In the genomic region with DNA sequence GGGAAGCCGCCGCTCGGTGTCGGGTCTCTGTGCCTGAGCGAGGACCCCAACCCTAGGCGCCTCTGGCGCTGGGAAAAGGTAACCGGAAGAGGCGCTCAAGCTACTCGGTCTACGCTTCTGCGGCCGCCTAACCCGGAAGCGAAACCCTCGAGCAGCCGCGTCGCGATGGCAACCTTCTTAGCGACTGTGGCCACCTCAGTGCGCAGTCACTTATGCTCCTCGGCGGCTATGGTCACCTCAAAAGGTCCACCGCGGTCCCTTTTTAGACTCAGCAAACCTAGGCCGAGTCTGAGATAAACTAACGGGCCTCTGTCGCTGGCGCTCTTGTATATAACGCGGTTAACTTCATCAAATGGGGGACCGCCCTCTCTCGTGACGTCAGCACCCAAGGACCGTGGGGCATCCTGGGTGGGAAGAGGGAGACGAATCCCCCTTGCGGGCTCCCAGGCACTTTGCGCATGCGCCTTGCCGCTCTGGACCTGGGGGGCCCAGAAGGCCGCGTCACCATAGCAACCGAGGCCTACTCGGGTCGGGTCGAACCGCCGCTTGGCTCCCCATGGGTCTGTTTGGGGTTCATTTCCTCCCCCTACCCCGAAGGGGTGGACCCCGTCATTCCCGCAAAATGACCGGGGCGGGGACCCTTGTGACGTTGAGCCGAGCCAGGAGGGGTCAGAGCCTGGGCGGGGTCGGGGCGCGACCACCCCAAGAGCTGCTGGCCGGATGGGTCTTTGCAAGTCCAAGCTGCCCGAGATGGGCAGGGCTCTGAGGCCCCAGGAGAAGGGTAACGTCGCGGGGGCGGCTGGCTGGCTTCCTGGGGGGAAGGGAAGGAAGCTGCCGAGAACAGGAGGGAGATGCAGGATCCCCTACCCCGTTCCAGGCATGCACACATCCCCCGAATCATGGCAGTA, we compare ENCODE assay signal across 8 cellular contexts.
DNase-seq lines count a peak whose midpoint lies in the region; ATAC-seq and TF ChIP-seq lines count a peak whose summit lies in the region.

A gene with protein sequence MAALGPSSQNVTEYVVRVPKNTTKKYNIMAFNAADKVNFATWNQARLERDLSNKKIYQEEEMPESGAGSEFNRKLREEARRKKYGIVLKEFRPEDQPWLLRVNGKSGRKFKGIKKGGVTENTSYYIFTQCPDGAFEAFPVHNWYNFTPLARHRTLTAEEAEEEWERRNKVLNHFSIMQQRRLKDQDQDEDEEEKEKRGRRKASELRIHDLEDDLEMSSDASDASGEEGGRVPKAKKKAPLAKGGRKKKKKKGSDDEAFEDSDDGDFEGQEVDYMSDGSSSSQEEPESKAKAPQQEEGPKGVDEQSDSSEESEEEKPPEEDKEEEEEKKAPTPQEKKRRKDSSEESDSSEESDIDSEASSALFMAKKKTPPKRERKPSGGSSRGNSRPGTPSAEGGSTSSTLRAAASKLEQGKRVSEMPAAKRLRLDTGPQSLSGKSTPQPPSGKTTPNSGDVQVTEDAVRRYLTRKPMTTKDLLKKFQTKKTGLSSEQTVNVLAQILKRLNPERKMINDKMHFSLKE (minus strand): TSS at position 91 of the 908 bp plus-strand sequence. CDS start 169 bp downstream, outside the sequence.

- peak; percentile 79 to 85 for DNase-seq in AML-193 (lab: John Stamatoyannopoulos, UW)
- peak; percentile 79 for DNase-seq in NCI-H524 treated with DMSO at 0.1 percent for 48 hours (lab: John Stamatoyannopoulos, UW)
- peak; percentile 92 to 93 for DNase-seq in activated CD4-positive, alpha-beta T cell treated with anti-CD3 and anti-CD28 coated beads for 4 hours
- peak; percentile 87 to 91 for DNase-seq in stimulated activated CD4-positive, alpha-beta T cell treated with anti-CD3 and anti-CD28 coated beads, Interleukin-1b, Interleukin-23, amount 100 ng/mL, for 4 hours (ENCODE audit: low read depth in 2 of 2)

- peak; percentile 75 for ATAC-seq in HG03439 (IDR thresholded peaks at IDR 0.05; ENCODE audit: unreplicated experiment)

- H3K27me3 ChIP-seq in layer of hippocampus (ENCODE audit: control insufficient read depth, insufficient read depth, low read length), result no peaks in the 10 kb centered on the region

- TF ChIP-seq POLR2A in GM19099 (IDR thresholded peaks at IDR 0.05; ENCODE audit: extremely low read depth, insufficient read length, low read depth), result peak; percentile 64

- peak within 1 kb of the TSS; percentile 97 for H3K27ac ChIP-seq in cingulate gyrus (ENCODE audit: low read depth, low read length)
- peak within 1 kb of the TSS; percentile 97 for H3K27ac ChIP-seq in layer of hippocampus (ENCODE audit: low read depth, low read length)

Comparison
In these comparisons a context has a peak if more than half of its experiments do, and no peak if none do; other contexts are left out.
1. Peak in every context shown above with its lines: DNase-seq, ATAC-seq and H3K27ac ChIP-seq.